8 cellular contexts compared by ENCODE assay signal in the genomic region with DNA sequence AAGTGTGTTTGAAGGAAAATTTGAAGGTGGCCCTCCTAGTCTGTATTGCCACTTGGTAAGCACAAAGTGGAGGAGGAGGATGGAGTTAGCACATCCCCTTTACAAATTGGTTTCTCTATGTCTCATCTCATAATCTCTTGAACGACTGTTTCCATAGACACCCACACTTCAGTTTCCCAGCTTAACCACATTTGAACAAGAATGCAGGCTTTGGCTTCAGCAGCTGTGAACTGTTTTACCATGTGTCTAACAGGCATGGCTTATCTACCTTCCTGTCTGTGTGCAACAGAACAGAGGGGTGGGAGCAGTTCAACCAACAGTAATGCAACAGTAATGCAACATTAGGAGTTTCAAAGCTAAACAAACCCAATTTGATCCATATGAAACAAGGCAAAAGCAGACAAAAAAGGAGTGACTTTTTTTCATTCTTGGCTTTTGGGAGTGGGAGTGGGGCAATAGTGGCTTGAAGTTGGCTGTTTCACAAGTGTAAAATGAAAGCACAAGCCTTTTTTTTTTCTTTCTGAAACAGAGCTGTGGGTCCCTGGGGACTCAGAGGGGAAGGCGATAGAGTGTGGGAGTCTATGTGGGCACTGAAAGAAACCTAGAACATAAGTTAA.
A peak's percentile ranks its signal among the peaks of the same experiment; 100 is the strongest.
DNase-seq lines count a peak whose midpoint lies in the region; ATAC-seq and TF ChIP-seq lines count a peak whose summit lies in the region.

No MANE protein-coding gene starts in this region.

- H3K4me2 ChIP-seq in OCI-LY1 (ENCODE audit: low read length) = peak overlapping the region; percentile 70

- H3K4me1 ChIP-seq in OCI-LY1 (ENCODE audit: insufficient read depth, low read length, severe bottlenecking) = peaks cover 47% of the 10 kb centered on the region

- no peaks in the 10 kb centered on the region for H3K79me2 ChIP-seq in OCI-LY1 (ENCODE audit: insufficient read depth, low read length)

- no peaks in the 10 kb centered on the region for H4K20me1 ChIP-seq in OCI-LY1 (ENCODE audit: insufficient read depth, low read length)

- H3K27ac ChIP-seq in OCI-LY1 (ENCODE audit: low read depth, low read length, poor library complexity, severe bottlenecking) = peak overlapping the region; percentile 98

- TF ChIP-seq CTCF in OCI-LY1 (IDR thresholded peaks at IDR 0.05; ENCODE audit: low read length) (no peak), CD14-positive monocyte (IDR thresholded peaks at IDR 0.05) (no peak)

- peak overlapping the region; percentile 45 for H3K4me3 Mint-ChIP-seq in activated naive CD8-positive, alpha-beta T cell treated with anti-CD3 and anti-CD28 coated beads for 36 hours
- peak overlapping the region; percentile 70 to 73 for H3K4me3 Mint-ChIP-seq in stimulated activated naive B cell treated with anti-CD40 and anti-IgM and Interleukin-4, amounts not matched to agents 10 μg/mL and 1 μg/mL and 100 μg/mL, for 72 hours
- no peak overlapping the region for H3K4me3 Mint-ChIP-seq in CD14-positive monocyte

- H3K27me3 ChIP-seq in OCI-LY1 (ENCODE audit: insufficient read depth, low read length) = no peaks in the 10 kb centered on the region

- H3K9ac ChIP-seq in OCI-LY1 (ENCODE audit: low read length) = peak overlapping the region; percentile 62

- no peaks in the 10 kb centered on the region for H3F3A ChIP-seq in OCI-LY1 (ENCODE audit: insufficient read depth, low read length)

- H3K4me3 ChIP-seq in OCI-LY1 (ENCODE audit: low read depth, low read length, poor library complexity, severe bottlenecking) = peak overlapping the region; percentile 43

- no peak overlapping the region for H2AFZ ChIP-seq in OCI-LY1 (ENCODE audit: low read length)

- H3K27ac Mint-ChIP-seq in activated naive CD8-positive, alpha-beta T cell treated with anti-CD3 and anti-CD28 coated beads for 36 hours = peak overlapping the region; percentile 93
- peak overlapping the region; percentile 82 for H3K27ac Mint-ChIP-seq in stimulated activated naive B cell treated with anti-CD40 and anti-IgM and Interleukin-4, amounts not matched to agents 10 μg/mL and 1 μg/mL and 100 μg/mL, for 72 hours
- H3K27ac Mint-ChIP-seq in CD14-positive monocyte = peak overlapping the region in 2 of 7 donors; percentile 41 to 61

- peak; percentile 92 for ATAC-seq in GM18508 (IDR thresholded peaks at IDR 0.05; ENCODE audit: insufficient read depth, unreplicated experiment)
- ATAC-seq in HG02588 (IDR thresholded peaks at IDR 0.05; ENCODE audit: unreplicated experiment) = peak; percentile 85
- peak; percentile 94 for ATAC-seq in stimulated activated naive B cell treated with anti-CD40 and anti-IgM and Interleukin-4, amounts not matched to agents 10 μg/mL and 1 μg/mL and 100 μg/mL, for 72 hours (replicated peaks)
- no peak for ATAC-seq in SK-N-SH treated with all-trans-retinoic acid at 6 μM for 48 hours

- DNase-seq in activated naive CD8-positive, alpha-beta T cell treated with anti-CD3 and anti-CD28 coated beads for 36 hours = peak; percentile 46
- peak; percentile 69 for DNase-seq in stimulated activated naive B cell treated with anti-CD40 and anti-IgM and Interleukin-4, amounts not matched to agents 10 μg/mL and 1 μg/mL and 100 μg/mL, for 72 hours
- DNase-seq in kidney tubule cell (ENCODE audit: low spot score) (no peak), CD14-positive monocyte (ENCODE audit: low spot score) (no peak)

- no peaks in the 10 kb centered on the region for H3K27me3 Mint-ChIP-seq in activated naive CD8-positive, alpha-beta T cell treated with anti-CD3 and anti-CD28 coated beads for 36 hours
- H3K27me3 Mint-ChIP-seq in stimulated activated naive B cell treated with anti-CD40 and anti-IgM and Interleukin-4, amounts not matched to agents 10 μg/mL and 1 μg/mL and 100 μg/mL, for 72 hours = no peaks in the 10 kb centered on the region
- peaks cover 0 to 2% (median 0%) of the 10 kb centered on the region in 3 donors for H3K27me3 Mint-ChIP-seq in CD14-positive monocyte (ENCODE audit: low read depth in 3 of 3)

- no peaks in the 10 kb centered on the region for H3K9me2 ChIP-seq in OCI-LY1 (ENCODE audit: low read depth, low read length)

- H3K9me3 Mint-ChIP-seq in activated naive CD8-positive, alpha-beta T cell treated with anti-CD3 and anti-CD28 coated beads for 36 hours = peaks cover 8% of the 10 kb centered on the region
- peaks cover 0 to 2% of the 10 kb centered on the region in 2 donors for H3K9me3 Mint-ChIP-seq in stimulated activated naive B cell treated with anti-CD40 and anti-IgM and Interleukin-4, amounts not matched to agents 10 μg/mL and 1 μg/mL and 100 μg/mL, for 72 hours
- H3K9me3 Mint-ChIP-seq in CD14-positive monocyte = peaks cover 0 to 4% (median 0%) of the 10 kb centered on the region in 7 donors

- no peaks in the 10 kb centered on the region for H3K9me3 ChIP-seq in OCI-LY1 (ENCODE audit: low read length)

- intact Hi-C loops in CD14-positive monocyte (cut with micrococcal nuclease) = no loop called here

- peaks cover 38% of the 10 kb centered on the region for H3K36me3 Mint-ChIP-seq in activated naive CD8-positive, alpha-beta T cell treated with anti-CD3 and anti-CD28 coated beads for 36 hours
- peaks cover 3 to 4% of the 10 kb centered on the region in 2 donors for H3K36me3 Mint-ChIP-seq in stimulated activated naive B cell treated with anti-CD40 and anti-IgM and Interleukin-4, amounts not matched to agents 10 μg/mL and 1 μg/mL and 100 μg/mL, for 72 hours
- H3K36me3 Mint-ChIP-seq in CD14-positive monocyte = no peaks in the 10 kb centered on the region

- H3K36me3 ChIP-seq in OCI-LY1 (ENCODE audit: insufficient read depth, low read length) = no peaks in the 10 kb centered on the region; the same call in 1 of the 2 replicates

- peaks cover 70% of the 10 kb centered on the region for H3K4me1 Mint-ChIP-seq in activated naive CD8-positive, alpha-beta T cell treated with anti-CD3 and anti-CD28 coated beads for 36 hours
- H3K4me1 Mint-ChIP-seq in stimulated activated naive B cell treated with anti-CD40 and anti-IgM and Interleukin-4, amounts not matched to agents 10 μg/mL and 1 μg/mL and 100 μg/mL, for 72 hours = peaks cover 19 to 46% of the 10 kb centered on the region in 2 donors
- H3K4me1 Mint-ChIP-seq in CD14-positive monocyte = no peaks in the 10 kb centered on the region

TF ChIP-seq in SK-N-SH treated with all-trans-retinoic acid at 6 μM for 48 hours, 23 proteins besides CTCF, POLR2A, EP300 and RAD21:
- TF ChIP-seq, protein P1, sequence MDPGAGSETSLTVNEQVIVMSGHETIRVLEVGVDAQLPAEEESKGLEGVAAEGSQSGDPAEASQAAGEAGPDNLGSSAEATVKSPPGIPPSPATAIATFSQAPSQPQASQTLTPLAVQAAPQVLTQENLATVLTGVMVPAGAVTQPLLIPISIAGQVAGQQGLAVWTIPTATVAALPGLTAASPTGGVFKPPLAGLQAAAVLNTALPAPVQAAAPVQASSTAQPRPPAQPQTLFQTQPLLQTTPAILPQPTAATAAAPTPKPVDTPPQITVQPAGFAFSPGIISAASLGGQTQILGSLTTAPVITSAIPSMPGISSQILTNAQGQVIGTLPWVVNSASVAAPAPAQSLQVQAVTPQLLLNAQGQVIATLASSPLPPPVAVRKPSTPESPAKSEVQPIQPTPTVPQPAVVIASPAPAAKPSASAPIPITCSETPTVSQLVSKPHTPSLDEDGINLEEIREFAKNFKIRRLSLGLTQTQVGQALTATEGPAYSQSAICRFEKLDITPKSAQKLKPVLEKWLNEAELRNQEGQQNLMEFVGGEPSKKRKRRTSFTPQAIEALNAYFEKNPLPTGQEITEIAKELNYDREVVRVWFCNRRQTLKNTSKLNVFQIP (CRISPR knock-in tag; IDR thresholded peaks at IDR 0.05; ENCODE audit: borderline replicate concordance, low read depth) = no peak
- TF ChIP-seq TOX (CRISPR knock-in tag; IDR thresholded peaks at IDR 0.05; ENCODE audit: borderline replicate concordance) (no peak), ZNF70 (CRISPR knock-in tag; IDR thresholded peaks at IDR 0.05) (no peak), BACH2 (CRISPR knock-in tag; IDR thresholded peaks at IDR 0.05; ENCODE audit: borderline replicate concordance) (no peak)

Comparison
In these comparisons a context has a peak if more than half of its experiments do, and no peak if none do; other contexts are left out.
1. DNase-seq: peak in activated naive CD8-positive, alpha-beta T cell treated with anti-CD3 and anti-CD28 coated beads for 36 hours (single experiment) and stimulated activated naive B cell treated with anti-CD40 and anti-IgM and Interleukin-4, amounts not matched to agents 10 μg/mL and 1 μg/mL and 100 μg/mL, for 72 hours (single experiment); none in kidney tubule cell (single experiment) and CD14-positive monocyte (single experiment).
2. H3K4me3 Mint-ChIP-seq: peak in activated naive CD8-positive, alpha-beta T cell treated with anti-CD3 and anti-CD28 coated beads for 36 hours (single experiment) and stimulated activated naive B cell treated with anti-CD40 and anti-IgM and Interleukin-4, amounts not matched to agents 10 μg/mL and 1 μg/mL and 100 μg/mL, for 72 hours (2 of 2); none in CD14-positive monocyte (0 of 2).